Comparison of ENCODE assay signal across 30 cellular contexts in genomic region chr18:35522130-35522959, GRCh38. TPM values are rescaled to one million over a fixed set of nuclear protein-coding genes. Genes with fewer than 3 reads are reported as not detected.
A peak's percentile ranks its signal among the peaks of the same experiment; 100 is the strongest.
DNase-seq lines count a peak whose midpoint lies in the region; ATAC-seq and TF ChIP-seq lines count a peak whose summit lies in the region.
"Had no signal": no experiment of that assay in that cellular context is flagged by ENCODE, and none has a peak within 500 bp of the region (broad histone marks: within the 10 kb centered on the region; RNA-seq: fewer than 3 reads in every experiment).

No MANE protein-coding gene starts in this region.

- H3F3A ChIP-seq in Loucy (ENCODE audit: low read depth): no peaks in the 10 kb centered on the region

- in situ Hi-C loops in G401 (cut with HindIII; ENCODE audit: low sequenced_read_pairs): no loop called here

- H3K27me3 ChIP-seq in Loucy (ENCODE audit: insufficient read depth, low read length, poor library complexity, severe bottlenecking): no peaks in the 10 kb centered on the region
- no peaks in the 10 kb centered on the region for H3K27me3 ChIP-seq in lung (ENCODE audit: control insufficient read depth, insufficient read depth)
- H3K27me3 ChIP-seq: dorsolateral prefrontal cortex, heart left ventricle, Peyer's patch, sigmoid colon, stomach, uterus had no signal

- H2AFZ ChIP-seq in Loucy (ENCODE audit: low read length): peak overlapping the region; percentile 59; the same call in 1 of the 2 replicates

- no peaks in the 10 kb centered on the region for H4K20me1 ChIP-seq in Loucy (ENCODE audit: insufficient read depth, low read length, poor library complexity, severe bottlenecking)

- peak overlapping the region; percentile 45 for H3K27ac Mint-ChIP-seq in chondrocyte (ENCODE audit: unreplicated experiment)
- no peak overlapping the region for H3K27ac Mint-ChIP-seq in activated naive CD4-positive, alpha-beta T cell treated with anti-CD3 and anti-CD28 coated beads, Interleukin-2, amount 50 U/mL, for 72 hours
- H3K27ac Mint-ChIP-seq: activated CD8-positive, alpha-beta T cell treated with anti-CD3 and anti-CD28 coated beads for 36 hours; activated T-helper 1 cell treated with anti-CD3 and anti-CD28 coated beads, Interleukin-12 subunit alpha, Interleukin-12 subunit beta, Interleukin-2, Interleukin-4 antibody, amounts not matched to agents 30 ng/mL and 10 ng/mL and 1 ng/mL, durations not matched to agents 14 hours and 24 hours and 36 hours; H9; naive thymus-derived CD8-positive, alpha-beta T cell had no signal

- H3K4me2 ChIP-seq in Loucy (ENCODE audit: low read depth, low read length, poor library complexity, severe bottlenecking): no peak overlapping the region

- H3K27me3 Mint-ChIP-seq in chondrocyte (ENCODE audit: low read depth): no peaks in the 10 kb centered on the region

- no peak overlapping the region for H3K4me3 Mint-ChIP-seq in chondrocyte (ENCODE audit: unreplicated experiment)
- H3K4me3 Mint-ChIP-seq: activated CD8-positive, alpha-beta T cell treated with anti-CD3 and anti-CD28 coated beads for 36 hours; activated T-helper 1 cell treated with anti-CD3 and anti-CD28 coated beads, Interleukin-12 subunit alpha, Interleukin-12 subunit beta, Interleukin-2, Interleukin-4 antibody, amounts not matched to agents 30 ng/mL and 10 ng/mL and 1 ng/mL, durations not matched to agents 14 hours and 24 hours and 36 hours; H9; naive thymus-derived CD8-positive, alpha-beta T cell had no signal

- no peaks in the 10 kb centered on the region for H3K36me3 ChIP-seq in Loucy (ENCODE audit: insufficient read depth, low read length)
- H3K36me3 ChIP-seq in lung (ENCODE audit: control insufficient read depth in 2 of 2, insufficient read depth in 2 of 2, low read length in 2 of 2): no peaks in the 10 kb centered on the region
- H3K36me3 ChIP-seq: heart left ventricle, Peyer's patch, prostate gland, sigmoid colon, stomach, uterus had no signal

- no peaks in the 10 kb centered on the region for H3K9me3 Mint-ChIP-seq in chondrocyte (ENCODE audit: low read depth)
- no peaks in the 10 kb centered on the region for H3K9me3 Mint-ChIP-seq in activated naive CD4-positive, alpha-beta T cell treated with anti-CD3 and anti-CD28 coated beads, Interleukin-2, amount 50 U/mL, for 72 hours
- H3K9me3 Mint-ChIP-seq: activated CD8-positive, alpha-beta T cell treated with anti-CD3 and anti-CD28 coated beads for 36 hours; activated T-helper 1 cell treated with anti-CD3 and anti-CD28 coated beads, Interleukin-12 subunit alpha, Interleukin-12 subunit beta, Interleukin-2, Interleukin-4 antibody, amounts not matched to agents 30 ng/mL and 10 ng/mL and 1 ng/mL, durations not matched to agents 14 hours and 24 hours and 36 hours; H9; naive thymus-derived CD8-positive, alpha-beta T cell had no signal

- H3K79me2 ChIP-seq in Loucy (ENCODE audit: insufficient read depth, low read length): no peaks in the 10 kb centered on the region

- H3K9me2 ChIP-seq in Loucy (replicated peaks; ENCODE audit: low read depth, low read length): no peaks in the 10 kb centered on the region

- H3K4me3 ChIP-seq in Loucy (ENCODE audit: low read length, poor library complexity, severe bottlenecking): no peak overlapping the region
- H3K4me3 ChIP-seq in lung: no peak overlapping the region
- H3K4me3 ChIP-seq: dorsolateral prefrontal cortex, heart left ventricle, Peyer's patch, prostate gland, sigmoid colon, stomach, uterus had no signal

- DNase-seq in NCI-H82 (lab: John Stamatoyannopoulos, UW) (peak; percentile 26), NCI-H82 treated with DMSO at 0.1 percent for 48 hours (lab: John Stamatoyannopoulos, UW; ENCODE audit: unreplicated experiment) (no peak), chondrocyte (ENCODE audit: low spot score) (no peak), lung (ENCODE audit: low spot score) (peak; percentile 26), G401 (ENCODE audit: low spot score) (no peak)
- no peak for DNase-seq in activated naive CD4-positive, alpha-beta T cell treated with anti-CD3 and anti-CD28 coated beads, Interleukin-2, amount 50 U/mL, for 72 hours (ENCODE audit: low spot score in 2 of 2)
- DNase-seq: activated CD4-positive, alpha-beta T cell treated with anti-CD3 and anti-CD28 coated beads for 1 hour; activated CD8-positive, alpha-beta memory T cell treated with anti-CD3 and anti-CD28 coated beads, Interleukin-2, amount 50 U/mL, for 48 hours; activated CD8-positive, alpha-beta T cell treated with anti-CD3 and anti-CD28 coated beads for 36 hours; activated naive CD4-positive, alpha-beta T cell treated with Interleukin-2 at 50 U/mL for 16 hours; Calu3; dorsolateral prefrontal cortex; foreskin fibroblast; H9; heart left ventricle; kidney; naive thymus-derived CD8-positive, alpha-beta T cell; NCI-H1417 treated with DMSO at 0.1 percent for 48 hours; NCI-H524 treated with DMSO at 0.1 percent for 48 hours; Peyer's patch; sigmoid colon; stimulated activated CD4-positive, alpha-beta T cell treated with anti-CD3 and anti-CD28 coated beads, Interleukin-12 subunit alpha, Interleukin-12 subunit beta, amount 100 ng/mL, for 4 hours; stimulated activated CD4-positive, alpha-beta T cell treated with anti-CD3 and anti-CD28 coated beads, Interleukin-2, amount 100 ng/mL, for 48 hours; stomach; uterus had no signal

- no peak overlapping the region for H3K27ac ChIP-seq in lung (ENCODE audit: low read depth in 1 of 2, low read length in 1 of 2)
- H3K27ac ChIP-seq: dorsolateral prefrontal cortex, epithelial cell of prostate, Peyer's patch, prostate gland, sigmoid colon, stomach, uterus had no signal

- H3K9me3 ChIP-seq in Loucy (ENCODE audit: insufficient read depth, low read depth, low read length) (no peaks in the 10 kb centered on the region), lung (ENCODE audit: control insufficient read depth in 2 of 2, insufficient read depth in 1 of 2, low read length in 1 of 2) (no peaks in the 10 kb centered on the region)
- H3K9me3 ChIP-seq: heart left ventricle, Peyer's patch, prostate gland, sigmoid colon, stomach, uterus had no signal

- peaks cover 47% of the 10 kb centered on the region for H3K4me1 Mint-ChIP-seq in chondrocyte (ENCODE audit: low read depth)

- no peaks in the 10 kb centered on the region for H3K36me3 Mint-ChIP-seq in chondrocyte (ENCODE audit: low read depth)
- H3K36me3 Mint-ChIP-seq in activated naive CD4-positive, alpha-beta T cell treated with anti-CD3 and anti-CD28 coated beads, Interleukin-2, amount 50 U/mL, for 72 hours: peaks cover 0 to 1% of the 10 kb centered on the region in 2 donors
- H3K36me3 Mint-ChIP-seq: naive thymus-derived CD8-positive, alpha-beta T cell had no signal

- no peak overlapping the region for H3K9ac ChIP-seq in Loucy (ENCODE audit: low read depth, low read length, poor library complexity, severe bottlenecking)

- no peak for ATAC-seq in lung (ENCODE audit: insufficient read depth, low FRiP score)
- no peak for ATAC-seq in activated naive CD4-positive, alpha-beta T cell treated with anti-CD3 and anti-CD28 coated beads, Interleukin-2, amount 50 U/mL, for 72 hours
- ATAC-seq in GM21529 (IDR thresholded peaks at IDR 0.05; ENCODE audit: unreplicated experiment): no peak
- ATAC-seq: activated CD8-positive, alpha-beta T cell treated with anti-CD3 and anti-CD28 coated beads for 36 hours; heart left ventricle; naive thymus-derived CD8-positive, alpha-beta T cell had no signal

- 80 to 94% methylated on average over 2 of the region's 2 CpGs for WGBS in lung, 2 donors

- H3K4me1 ChIP-seq in Loucy (ENCODE audit: insufficient read depth, low read length, poor library complexity, severe bottlenecking) (peaks cover 24% of the 10 kb centered on the region), lung (ENCODE audit: control insufficient read depth in 2 of 2, insufficient read depth in 2 of 2, low read length in 2 of 2) (peaks cover 3 to 10% of the 10 kb centered on the region in 2 donors)
- H3K4me1 ChIP-seq: prostate gland, uterus had no signal

- TF ChIP-seq CTCF in Loucy (conservative IDR thresholded peaks at IDR 0.05; ENCODE audit: low read length) (no peak), chondrocyte (IDR thresholded peaks at IDR 0.05) (no peak), lung (IDR thresholded peaks at IDR 0.05; ENCODE audit: control extremely low read depth, extremely low read depth) (no peak)

RNA-seq across cellular contexts. Expression of gene INO80C, which starts 24.6 kb away (rescaled TPM):
- total RNA-seq in chondrocyte: 22.7 to 25.4 TPM (median 23.7 TPM) in 3 replicates
- 10 to 100 TPM; 26.7 to 31.5 TPM for total RNA-seq in lung
- polyA plus RNA-seq in lung: 10 to 100 TPM; 31.5 to 35.6 TPM
- 10 to 100 TPM; 14.6 to 36.9 TPM for total RNA-seq in activated naive CD4-positive, alpha-beta T cell treated with anti-CD3 and anti-CD28 coated beads, Interleukin-2, amount 50 U/mL, for 72 hours
- total RNA-seq in G401 (2014; rRNA removed; shearing (Covaris generic)): 21.5 and 61.9 TPM in 2 replicates

RNA-seq across cellular contexts. Expression of gene GALNT1, which starts 59.2 kb away (rescaled TPM):
- total RNA-seq in chondrocyte (209 to 255 TPM (median 228 TPM) in 3 replicates), lung (10 to 100 TPM; 61.4 to 73.4 TPM)
- 10 to 100 TPM; 16.9 to 32.1 TPM for polyA plus RNA-seq in lung
- 10 to 100 TPM; 16.4 to 47.6 TPM for total RNA-seq in activated naive CD4-positive, alpha-beta T cell treated with anti-CD3 and anti-CD28 coated beads, Interleukin-2, amount 50 U/mL, for 72 hours
- 192 and 279 TPM in 2 replicates for total RNA-seq in G401 (2014; rRNA removed; shearing (Covaris generic))

Comparison
In these comparisons a context has a peak if more than half of its experiments do, and no peak if none do; other contexts are left out.
1. DNase-seq: peak in NCI-H82 (single experiment) and lung (single experiment); none in NCI-H82 treated with DMSO at 0.1 percent for 48 hours (single experiment), chondrocyte (single experiment), activated naive CD4-positive, alpha-beta T cell treated with anti-CD3 and anti-CD28 coated beads, Interleukin-2, amount 50 U/mL, for 72 hours (0 of 2) and G401 (single experiment).